In the genomic region with DNA sequence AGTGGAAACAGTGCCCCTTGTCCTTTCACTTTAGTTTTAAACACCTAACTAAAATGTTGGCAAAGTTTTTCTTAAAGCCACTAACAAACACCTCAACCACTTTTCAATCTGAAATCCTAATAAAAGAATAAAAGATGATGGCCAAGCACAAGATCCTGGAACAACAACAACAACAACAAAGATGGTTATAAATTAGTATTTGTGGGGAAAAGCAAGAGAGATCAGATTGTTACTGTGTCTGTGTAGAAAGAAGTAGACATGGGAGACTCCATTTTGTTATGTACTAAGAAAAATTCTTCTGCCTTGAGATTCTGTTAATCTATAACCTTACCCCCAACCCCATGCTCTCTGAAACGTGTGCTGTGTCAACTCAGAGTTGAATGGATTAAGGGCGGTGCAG, we compare ENCODE assay signal across 8 cellular contexts. TPM values are rescaled to one million over a fixed set of nuclear protein-coding genes. Genes with fewer than 3 reads are reported as not detected.
DNase-seq lines count a peak whose midpoint lies in the region; ATAC-seq and TF ChIP-seq lines count a peak whose summit lies in the region.
"Not testable (repeated sequence)": the region's sequence is repeated elsewhere in the genome, so short reads cannot be mapped to it uniquely, and the experiment has no call there.

No MANE protein-coding gene starts in this region.

- H3K36me3 ChIP-seq in RWPE2 (ENCODE audit: low read depth) = peaks cover 26% of the 10 kb centered on the region

- not testable (repeated sequence) for ATAC-seq in RWPE2 (ENCODE audit: low read depth); activated CD4-positive, alpha-beta T cell treated with anti-CD3 and anti-CD28 coated beads for 36 hours; natural killer cell

- H3K27ac Mint-ChIP-seq in activated CD4-positive, alpha-beta T cell treated with anti-CD3 and anti-CD28 coated beads for 36 hours = peak overlapping the region; percentile 73
- peak overlapping the region; percentile 86 for H3K27ac Mint-ChIP-seq in activated T-cell treated with anti-CD3 and anti-CD28 coated beads, Interleukin-2, amount 50 U/mL, for 24 hours
- H3K27ac Mint-ChIP-seq in activated T-helper 2 cell treated with anti-CD3 and anti-CD28 coated beads, Interferon-gamma antibody, Interleukin-2, Interleukin-4, amounts not matched to agents 10 μg/mL and 5 μg/mL and 100 μg/mL, durations not matched to agents 14 hours and 24 hours and 36 hours = peak overlapping the region; percentile 39
- peak overlapping the region; percentile 76 for H3K27ac Mint-ChIP-seq in activated naive CD8-positive, alpha-beta T cell
- peak overlapping the region; percentile 40 to 48 for H3K27ac Mint-ChIP-seq in natural killer cell
- H3K27ac Mint-ChIP-seq in stimulated activated naive CD8-positive, alpha-beta T cell treated with anti-CD3 and anti-CD28 coated beads, Interleukin-15, Interleukin-2, amounts not matched to agents 100 ng/mL and 50 ng/mL, for 24 hours = peak overlapping the region; percentile 75

- not testable (repeated sequence) for H3K4me3 Mint-ChIP-seq in activated CD4-positive, alpha-beta T cell treated with anti-CD3 and anti-CD28 coated beads for 36 hours; activated T-cell treated with anti-CD3 and anti-CD28 coated beads, Interleukin-2, amount 50 U/mL, for 24 hours; activated T-helper 2 cell treated with anti-CD3 and anti-CD28 coated beads, Interferon-gamma antibody, Interleukin-2, Interleukin-4, amounts not matched to agents 10 μg/mL and 5 μg/mL and 100 μg/mL, durations not matched to agents 14 hours and 24 hours and 36 hours (ENCODE audit: low read depth); natural killer cell; stimulated activated naive CD8-positive, alpha-beta T cell treated with anti-CD3 and anti-CD28 coated beads, Interleukin-15, Interleukin-2, amounts not matched to agents 100 ng/mL and 50 ng/mL, for 24 hours
- peak overlapping the region; percentile 44 for H3K4me3 Mint-ChIP-seq in activated naive CD8-positive, alpha-beta T cell

- not testable (repeated sequence) for TF ChIP-seq CTCF in RWPE2 (IDR thresholded peaks at IDR 0.05; ENCODE audit: poor library complexity, severe bottlenecking); natural killer cell (IDR thresholded peaks at IDR 0.05)

- H3K27me3 ChIP-seq in RWPE2 (ENCODE audit: insufficient read depth, poor library complexity, severe bottlenecking) = not testable (repeated sequence)

- peaks cover 40% of the 10 kb centered on the region for H3K36me3 Mint-ChIP-seq in activated CD4-positive, alpha-beta T cell treated with anti-CD3 and anti-CD28 coated beads for 36 hours (ENCODE audit: low read depth)
- peaks cover 46% of the 10 kb centered on the region for H3K36me3 Mint-ChIP-seq in activated T-cell treated with anti-CD3 and anti-CD28 coated beads, Interleukin-2, amount 50 U/mL, for 24 hours (ENCODE audit: low read depth)
- H3K36me3 Mint-ChIP-seq in activated T-helper 2 cell treated with anti-CD3 and anti-CD28 coated beads, Interferon-gamma antibody, Interleukin-2, Interleukin-4, amounts not matched to agents 10 μg/mL and 5 μg/mL and 100 μg/mL, durations not matched to agents 14 hours and 24 hours and 36 hours (ENCODE audit: low read depth) = peaks cover 60% of the 10 kb centered on the region
- not testable (repeated sequence) for H3K36me3 Mint-ChIP-seq in activated naive CD8-positive, alpha-beta T cell; natural killer cell
- H3K36me3 Mint-ChIP-seq in stimulated activated naive CD8-positive, alpha-beta T cell treated with anti-CD3 and anti-CD28 coated beads, Interleukin-15, Interleukin-2, amounts not matched to agents 100 ng/mL and 50 ng/mL, for 24 hours (ENCODE audit: low read depth) = peaks cover 36% of the 10 kb centered on the region

- intact Hi-C loops in activated CD4-positive, alpha-beta T cell treated with anti-CD3 and anti-CD28 coated beads for 36 hours (cut with DNase I, micrococcal nuclease); natural killer cell (cut with micrococcal nuclease): not testable (repeated sequence)
- intact Hi-C loops in activated T-helper 2 cell treated with anti-CD3 and anti-CD28 coated beads, Interferon-gamma antibody, Interleukin-2, Interleukin-4, amounts not matched to agents 10 μg/mL and 5 μg/mL and 100 μg/mL, durations not matched to agents 14 hours and 24 hours and 36 hours (cut with micrococcal nuclease) = loop anchor here (10.0 kb wide), 2 partner anchors 505 to 865 kb away; no protein-coding TSS in a partner anchor

- peaks cover 37% of the 10 kb centered on the region for H3K4me1 ChIP-seq in RWPE2 (ENCODE audit: insufficient read depth, poor library complexity, severe bottlenecking)

- H3K4me1 Mint-ChIP-seq in activated CD4-positive, alpha-beta T cell treated with anti-CD3 and anti-CD28 coated beads for 36 hours = peaks cover 58% of the 10 kb centered on the region
- peaks cover 64% of the 10 kb centered on the region for H3K4me1 Mint-ChIP-seq in activated T-cell treated with anti-CD3 and anti-CD28 coated beads, Interleukin-2, amount 50 U/mL, for 24 hours (ENCODE audit: low read depth)
- H3K4me1 Mint-ChIP-seq in activated T-helper 2 cell treated with anti-CD3 and anti-CD28 coated beads, Interferon-gamma antibody, Interleukin-2, Interleukin-4, amounts not matched to agents 10 μg/mL and 5 μg/mL and 100 μg/mL, durations not matched to agents 14 hours and 24 hours and 36 hours (ENCODE audit: low read depth) = peaks cover 33% of the 10 kb centered on the region
- peaks cover 62% of the 10 kb centered on the region for H3K4me1 Mint-ChIP-seq in activated naive CD8-positive, alpha-beta T cell (ENCODE audit: low read depth)
- H3K4me1 Mint-ChIP-seq in natural killer cell = peaks cover 47 to 48% of the 10 kb centered on the region in 2 donors
- H3K4me1 Mint-ChIP-seq in stimulated activated naive CD8-positive, alpha-beta T cell treated with anti-CD3 and anti-CD28 coated beads, Interleukin-15, Interleukin-2, amounts not matched to agents 100 ng/mL and 50 ng/mL, for 24 hours (ENCODE audit: low read depth) = peaks cover 64% of the 10 kb centered on the region

- peaks cover 16% of the 10 kb centered on the region for H3K9me3 Mint-ChIP-seq in activated CD4-positive, alpha-beta T cell treated with anti-CD3 and anti-CD28 coated beads for 36 hours (ENCODE audit: low read depth)
- peaks cover 18% of the 10 kb centered on the region for H3K9me3 Mint-ChIP-seq in activated T-cell treated with anti-CD3 and anti-CD28 coated beads, Interleukin-2, amount 50 U/mL, for 24 hours
- H3K9me3 Mint-ChIP-seq in activated T-helper 2 cell treated with anti-CD3 and anti-CD28 coated beads, Interferon-gamma antibody, Interleukin-2, Interleukin-4, amounts not matched to agents 10 μg/mL and 5 μg/mL and 100 μg/mL, durations not matched to agents 14 hours and 24 hours and 36 hours = peaks cover 31% of the 10 kb centered on the region
- H3K9me3 Mint-ChIP-seq in activated naive CD8-positive, alpha-beta T cell (ENCODE audit: low read depth); natural killer cell; stimulated activated naive CD8-positive, alpha-beta T cell treated with anti-CD3 and anti-CD28 coated beads, Interleukin-15, Interleukin-2, amounts not matched to agents 100 ng/mL and 50 ng/mL, for 24 hours: not testable (repeated sequence)

- not testable (repeated sequence) for H3K4me3 ChIP-seq in RWPE2 (ENCODE audit: severe bottlenecking)

- H3K27me3 Mint-ChIP-seq in activated CD4-positive, alpha-beta T cell treated with anti-CD3 and anti-CD28 coated beads for 36 hours; activated T-cell treated with anti-CD3 and anti-CD28 coated beads, Interleukin-2, amount 50 U/mL, for 24 hours; activated T-helper 2 cell treated with anti-CD3 and anti-CD28 coated beads, Interferon-gamma antibody, Interleukin-2, Interleukin-4, amounts not matched to agents 10 μg/mL and 5 μg/mL and 100 μg/mL, durations not matched to agents 14 hours and 24 hours and 36 hours (ENCODE audit: low read depth); activated naive CD8-positive, alpha-beta T cell; natural killer cell (ENCODE audit: low read depth in 2 of 2); stimulated activated naive CD8-positive, alpha-beta T cell treated with anti-CD3 and anti-CD28 coated beads, Interleukin-15, Interleukin-2, amounts not matched to agents 100 ng/mL and 50 ng/mL, for 24 hours: not testable (repeated sequence)

- H3K9me3 ChIP-seq in RWPE2 (ENCODE audit: severe bottlenecking) = not testable (repeated sequence)

- CTCF ChIA-PET in activated CD4-positive, alpha-beta T cell treated with anti-CD3 and anti-CD28 coated beads for 36 hours (lab: Charles Lee) = interaction anchor here (1.0 kb wide), 1 partner anchor 66 kb away, joined by 3 read pairs; no protein-coding TSS in a partner anchor

- POLR2A ChIA-PET in activated CD4-positive, alpha-beta T cell treated with anti-CD3 and anti-CD28 coated beads for 36 hours (lab: Charles Lee) = not testable (repeated sequence)

- H3K27ac ChIP-seq in RWPE2 (ENCODE audit: poor library complexity, severe bottlenecking) (peak overlapping the region; percentile 94), epithelial cell of prostate (peak overlapping the region; percentile 71)

- DNase-seq in RWPE2 (ENCODE audit: low spot score); activated CD4-positive, alpha-beta T cell treated with anti-CD3 and anti-CD28 coated beads for 36 hours; activated T-cell treated with anti-CD3 and anti-CD28 coated beads, Interleukin-2, amount 50 U/mL, for 24 hours; activated T-helper 2 cell treated with anti-CD3 and anti-CD28 coated beads, Interferon-gamma antibody, Interleukin-2, Interleukin-4, amounts not matched to agents 10 μg/mL and 5 μg/mL and 100 μg/mL, durations not matched to agents 14 hours and 24 hours and 36 hours (ENCODE audit: low spot score); epithelial cell of prostate (ENCODE audit: low read depth, low spot score); natural killer cell: not testable (repeated sequence)

RNA-seq across cellular contexts. Expression of gene PPTC7, which starts 13.3 kb away (rescaled TPM):
- 10 to 100 TPM; 33.4 to 36.5 TPM for total RNA-seq in activated CD4-positive, alpha-beta T cell treated with anti-CD3 and anti-CD28 coated beads for 36 hours
- total RNA-seq in activated T-helper 2 cell treated with anti-CD3 and anti-CD28 coated beads, Interferon-gamma antibody, Interleukin-2, Interleukin-4, amounts not matched to agents 10 μg/mL and 5 μg/mL and 100 μg/mL, durations not matched to agents 14 hours and 24 hours and 36 hours = 41.7 and 42.4 TPM in 2 replicates
- total RNA-seq in natural killer cell = 10 to 100 TPM; 44.0 to 52.7 (median 48.0) TPM

RNA-seq across cellular contexts. Expression of gene TCTN1, which starts 44.1 kb away (rescaled TPM):
- total RNA-seq in activated CD4-positive, alpha-beta T cell treated with anti-CD3 and anti-CD28 coated beads for 36 hours = 1 to 10 TPM; 7.2 to 7.3 TPM
- 5.1 and 6.6 TPM in 2 replicates for total RNA-seq in activated T-helper 2 cell treated with anti-CD3 and anti-CD28 coated beads, Interferon-gamma antibody, Interleukin-2, Interleukin-4, amounts not matched to agents 10 μg/mL and 5 μg/mL and 100 μg/mL, durations not matched to agents 14 hours and 24 hours and 36 hours
- total RNA-seq in natural killer cell = 1 to 10 TPM; 4.3 to 6.6 (median 5.2) TPM
